In the genomic region with DNA sequence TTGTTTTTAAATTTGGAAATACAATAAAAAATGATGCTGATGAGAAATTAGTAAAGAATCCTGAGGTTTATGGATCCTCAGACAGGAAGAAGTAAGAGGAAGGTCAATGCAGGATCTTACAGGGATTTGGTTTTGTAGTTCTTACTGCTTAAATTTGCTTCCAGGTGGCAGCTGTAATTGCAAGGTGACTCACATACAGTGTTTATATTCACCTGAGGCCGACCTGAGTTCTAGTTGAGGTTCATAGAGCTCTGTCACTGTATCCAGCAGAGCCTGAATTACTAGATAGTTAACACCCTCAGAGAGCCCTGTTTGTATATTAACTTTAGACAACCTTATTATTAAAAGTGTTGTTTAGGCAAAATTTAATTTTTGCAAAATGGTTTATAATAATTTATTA, we compare ENCODE assay signal across 10 cellular contexts. TPM values are rescaled to one million over a fixed set of nuclear protein-coding genes. Genes with fewer than 3 reads are reported as not detected.
DNase-seq lines count a peak whose midpoint lies in the region; ATAC-seq and TF ChIP-seq lines count a peak whose summit lies in the region.
"Had no signal": no experiment of that assay in that cellular context is flagged by ENCODE, and none has a peak within 500 bp of the region (broad histone marks: within the 10 kb centered on the region; RNA-seq: fewer than 3 reads in every experiment).

No MANE protein-coding gene starts in this region.

- no peak for TF ChIP-seq EP300 in ovary (IDR thresholded peaks at IDR 0.05)

- 0 out of 2 replicates have a peak overlapping the region, but pooled peaks have one; percentile 45 for H2BK20ac ChIP-seq in IMR-90 (ENCODE audit: low read depth, low read length)

- no peak overlapping the region for H4K91ac ChIP-seq in IMR-90 (ENCODE audit: insufficient read depth, low read depth, low read length)

- no peak for TF ChIP-seq POLR2A in IMR-90 (IDR thresholded peaks at IDR 0.05; ENCODE audit: low read depth, low read length)
- no peak for TF ChIP-seq POLR2A in ovary (IDR thresholded peaks at IDR 0.05)

- H3K4me3 ChIP-seq in AG04450 (ENCODE audit: low read depth, low read length): peak overlapping the region; percentile 11
- no peak overlapping the region for H3K4me3 ChIP-seq in IMR-90 (ENCODE audit: insufficient read depth, low read depth, low read length)
- no peak overlapping the region for H3K4me3 ChIP-seq in ascending aorta
- H3K4me3 ChIP-seq in muscle layer of colon (ENCODE audit: low read depth in 1 of 2, low read length in 2 of 2): no peak overlapping the region
- H3K4me3 ChIP-seq in ovary: no peak overlapping the region

- H2BK120ac ChIP-seq in IMR-90 (ENCODE audit: low read depth, low read length): 0 out of 2 replicates have a peak overlapping the region, but pooled peaks have one; percentile 15

- no peak overlapping the region for H2AK5ac ChIP-seq in IMR-90 (ENCODE audit: low read depth, low read length)

- H2BK5ac ChIP-seq in IMR-90 (ENCODE audit: low read depth, low read length, poor library complexity, severe bottlenecking): peak overlapping the region; percentile 96

- H3K9me1 ChIP-seq in IMR-90 (ENCODE audit: insufficient read depth, low read length): peaks cover 7% of the 10 kb centered on the region

- H3K36me3 ChIP-seq in IMR-90 (ENCODE audit: control insufficient read depth, insufficient read depth, low read length) (peaks cover 3% of the 10 kb centered on the region), ascending aorta (no peaks in the 10 kb centered on the region), muscle layer of colon (ENCODE audit: insufficient read depth, low read length) (no peaks in the 10 kb centered on the region), ovary (no peaks in the 10 kb centered on the region)

- no peak for TF ChIP-seq RAD21 in IMR-90 (IDR thresholded peaks at IDR 0.05; ENCODE audit: low read length)

- CTCF ChIA-PET in AG04450 (lab: Charles Lee) (interaction anchor here (1.5 to 2.5 kb wide), 2 partner anchors 21 to 487 kb away, joined by 6 to 24 read pairs; no protein-coding TSS in a partner anchor), IMR-90 (lab: Yijun Ruan, JAX) (interaction anchor here (0.7 to 2.2 kb wide), 2 partner anchors 21 to 25 kb away, joined by 3 to 8 read pairs; no protein-coding TSS in a partner anchor)

- H4K20me1 ChIP-seq in IMR-90 (ENCODE audit: insufficient read depth, low read length): peaks cover 27% of the 10 kb centered on the region

- no peak overlapping the region for H2AFZ ChIP-seq in IMR-90 (replicated peaks; ENCODE audit: low read length, poor library complexity)

- no peak overlapping the region for H2AK9ac ChIP-seq in IMR-90 (replicated peaks; ENCODE audit: low read depth, low read length, poor library complexity)

- H3K18ac ChIP-seq in IMR-90 (ENCODE audit: low read depth, low read length): peak overlapping the region; percentile 90; the same call in 1 of the 2 replicates

- WGBS in IMR-90 (ENCODE audit: extremely low coverage in 2 of 2, insufficient read length in 1 of 2), 2 experiments: no CpG with 5 or more reads among the region's 1 CpG
- WGBS in ovary, 3 donors: 59 to 84% (median 61%) methylated on average over 1 of the region's 1 CpG

- H2BK15ac ChIP-seq in IMR-90 (ENCODE audit: low read depth, low read length): no peak overlapping the region

- dilution Hi-C loops in IMR-90 (cut with HindIII; ENCODE audit: low sequenced_read_pairs, unreplicated experiment): no loop called here

- H3K56ac ChIP-seq in IMR-90 (ENCODE audit: extremely low read depth, insufficient read depth, low read length): 0 out of 2 replicates have a peak overlapping the region, but pooled peaks have one; percentile 48

- H3K4ac ChIP-seq in IMR-90 (ENCODE audit: low read depth, low read length): peak overlapping the region; percentile 3; the same call in 1 of the 2 replicates

- H4K5ac ChIP-seq in IMR-90 (ENCODE audit: low read depth, low read length): peak overlapping the region; percentile 76; the same call in 1 of the 2 replicates

- DNase-seq in AG04450 (ENCODE audit: low read depth, low spot score) (no peak), IMR-90 (no peak), ascending aorta (ENCODE audit: low spot score in 2 of 2) (no peak), ovary (no peak), GM13976 (ENCODE audit: low spot score) (no peak)
- DNase-seq: NCI-H748 treated with DMSO at 0.1 percent for 48 hours had no signal

- TF ChIP-seq CTCF in AG04450 (IDR thresholded peaks at IDR 0.05; ENCODE audit: low read depth, low read length) (no peak), IMR-90 (conservative IDR thresholded peaks at IDR 0.05; ENCODE audit: low read depth, low read length) (no peak), ascending aorta (IDR thresholded peaks at IDR 0.05) (no peak), ovary (IDR thresholded peaks at IDR 0.05) (no peak), GM13976 (IDR thresholded peaks at IDR 0.05; ENCODE audit: borderline replicate concordance, control extremely low read depth, extremely low read depth, insufficient read depth, missing control alignments) (no peak)

- H3K27me3 ChIP-seq in AG04450 (ENCODE audit: control insufficient read depth, insufficient read depth, low read length) (no peaks in the 10 kb centered on the region), IMR-90 (ENCODE audit: control insufficient read depth, insufficient read depth, low read length) (no peaks in the 10 kb centered on the region), ascending aorta (no peaks in the 10 kb centered on the region), muscle layer of colon (ENCODE audit: control insufficient read depth in 1 of 2, insufficient read depth in 2 of 2, low read length in 2 of 2) (no peaks in the 10 kb centered on the region), ovary (no peaks in the 10 kb centered on the region)
- H3K27me3 ChIP-seq: cardiac muscle cell had no signal

- H3K9me3 ChIP-seq in AG04450 (ENCODE audit: control insufficient read depth, insufficient read depth, low read length) (no peaks in the 10 kb centered on the region; the same call in 1 of the 2 replicates), IMR-90 (ENCODE audit: control insufficient read depth, insufficient read depth, low read length) (no peaks in the 10 kb centered on the region), ascending aorta (no peaks in the 10 kb centered on the region), muscle layer of colon (ENCODE audit: low read length) (no peaks in the 10 kb centered on the region), ovary (no peaks in the 10 kb centered on the region)

- H3K4me2 ChIP-seq in IMR-90 (ENCODE audit: low read depth, low read length): peak overlapping the region; percentile 78; the same call in 1 of the 2 replicates

- peak overlapping the region in 1 of 2 experiments; percentile 69; a peak in 2 of 4 replicates for H4K8ac ChIP-seq in IMR-90 (ENCODE audit: low read depth in 2 of 2, low read length in 2 of 2)

- ATAC-seq in IMR-90 (ENCODE audit: low read depth) (no peak), GM21360 (IDR thresholded peaks at IDR 0.05; ENCODE audit: unreplicated experiment) (no peak), HG02571 (IDR thresholded peaks at IDR 0.05; ENCODE audit: unreplicated experiment) (no peak)

- intact Hi-C loops in IMR-90 (cut with micrococcal nuclease) (loop anchor here (1.0 to 10.0 kb wide), 4 partner anchors 21 to 489 kb away; partner anchors contain the start of gene DNAH14), ascending aorta (cut with DNase I) (loop anchor here (2.0 to 10.0 kb wide), 4 partner anchors 21 to 721 kb away; partner anchors contain the start of genes CAPN2, CNIH4 and DEGS1), ovary (cut with DNase I) (no loop called here)

- in situ Hi-C loops in IMR-90 (cut with MboI; ENCODE audit: low sequenced_read_pairs): no loop called here
- in situ Hi-C loops in GM13976 (cut with MboI; ENCODE audit: low sequenced_read_pairs, unreplicated experiment): no loop called here

- H3K27ac ChIP-seq in AG04450 (ENCODE audit: low read depth, low read length) (peak overlapping the region; percentile 66), IMR-90 (ENCODE audit: insufficient read depth, low read length) (peak overlapping the region; percentile 47; the same call in 1 of the 2 replicates), ascending aorta (peak overlapping the region; percentile 99 to 100), muscle layer of colon (ENCODE audit: low read depth, low read length) (peak overlapping the region; percentile 95), ovary (no peak overlapping the region)

- peaks cover 9 to 40% of the 10 kb centered on the region in 2 experiments for H3K79me1 ChIP-seq in IMR-90 (ENCODE audit: low read depth in 1 of 2, low read length in 2 of 2)

- 0 out of 2 replicates have a peak overlapping the region, but pooled peaks have one; percentile 9 for H3K23ac ChIP-seq in IMR-90 (ENCODE audit: low read depth, low read length)

- no TSS peak for BruUV-seq in IMR-90 (replicated peaks; lab: Mats Ljungman, UMichigan)

- H3K9ac ChIP-seq in IMR-90 (ENCODE audit: low read depth, low read length) (no peak overlapping the region), muscle layer of colon (ENCODE audit: low read length) (no peak overlapping the region)

- POLR2A ChIA-PET in AG04450 (lab: Yijun Ruan, JAX) (interaction anchor here (0.6 kb wide), 1 partner anchor 21 kb away, joined by 3 read pairs; no protein-coding TSS in a partner anchor), IMR-90 (lab: Charles Lee; ENCODE audit: unreplicated experiment) (no interaction called here)

- peak overlapping the region; percentile 26; the same call in 1 of the 2 replicates for H3K14ac ChIP-seq in IMR-90 (replicated peaks; ENCODE audit: low read depth, low read length)

- H3K4me1 ChIP-seq in IMR-90 (ENCODE audit: control insufficient read depth, insufficient read depth, low read length) (peaks cover 4% of the 10 kb centered on the region; the same call in 1 of the 2 replicates), ascending aorta (peaks cover 0 to 18% of the 10 kb centered on the region in 2 donors), muscle layer of colon (ENCODE audit: insufficient read depth, low read length) (peaks cover 19% of the 10 kb centered on the region), ovary (ENCODE audit: insufficient read depth) (peaks cover 3% of the 10 kb centered on the region)

RNA-seq across cellular contexts. Expression of gene WDR26, which starts 1.4 kb away (rescaled TPM):
- polyA plus RNA-seq in AG04450 (2011; rRNA removed): 58.7 and 70.6 TPM in 2 replicates
- 97.2 and 120 TPM in 2 replicates for polyA minus RNA-seq in AG04450 (2011; rRNA and poly(A)+ RNA removed)
- total RNA-seq in IMR-90 (2012; rRNA removed): 23.8 and 41.4 TPM in 2 replicates
- polyA plus RNA-seq in IMR-90 (2012; rRNA removed): 31.1 and 46.4 TPM in 2 replicates
- polyA plus RNA-seq in IMR-90 (2012; cell fraction: cytosol; rRNA removed): 13.2 and 15.6 TPM in 2 replicates
- 14.3 and 60.9 TPM in 2 replicates for polyA plus RNA-seq in IMR-90 (2012; cell fraction: nucleus; rRNA removed; ENCODE audit: low replicate concordance)
- 31.8 TPM for total RNA-seq in ascending aorta
- 10 to 100 TPM; 50.4 to 66.5 (median 57.9) TPM for total RNA-seq in ovary
- polyA plus RNA-seq in ovary: 10 to 100 TPM; 28.5 to 55.7 TPM

Comparison
In these comparisons a context has a peak if more than half of its experiments do, and no peak if none do; other contexts are left out.
1. H3K27ac ChIP-seq: peak in AG04450 (single experiment), IMR-90 (single experiment), ascending aorta (2 of 2) and muscle layer of colon (single experiment); none in ovary (0 of 2).
2. intact Hi-C loops: an anchor here in IMR-90 (1.0 to 10.0 kb wide) and ascending aorta (2.0 to 10.0 kb wide); none called in ovary.